In genomic region chr13:76973920-76974617, GRCh38 we compare ENCODE assay signal across 2 cellular contexts.
TF ChIP-seq lines count a peak whose summit lies in the region.

No MANE protein-coding gene starts in this region.

TF ChIP-seq in GM23338, 12 proteins besides CTCF, POLR2A, EP300 and RAD21:
- TF ChIP-seq, protein P1, sequence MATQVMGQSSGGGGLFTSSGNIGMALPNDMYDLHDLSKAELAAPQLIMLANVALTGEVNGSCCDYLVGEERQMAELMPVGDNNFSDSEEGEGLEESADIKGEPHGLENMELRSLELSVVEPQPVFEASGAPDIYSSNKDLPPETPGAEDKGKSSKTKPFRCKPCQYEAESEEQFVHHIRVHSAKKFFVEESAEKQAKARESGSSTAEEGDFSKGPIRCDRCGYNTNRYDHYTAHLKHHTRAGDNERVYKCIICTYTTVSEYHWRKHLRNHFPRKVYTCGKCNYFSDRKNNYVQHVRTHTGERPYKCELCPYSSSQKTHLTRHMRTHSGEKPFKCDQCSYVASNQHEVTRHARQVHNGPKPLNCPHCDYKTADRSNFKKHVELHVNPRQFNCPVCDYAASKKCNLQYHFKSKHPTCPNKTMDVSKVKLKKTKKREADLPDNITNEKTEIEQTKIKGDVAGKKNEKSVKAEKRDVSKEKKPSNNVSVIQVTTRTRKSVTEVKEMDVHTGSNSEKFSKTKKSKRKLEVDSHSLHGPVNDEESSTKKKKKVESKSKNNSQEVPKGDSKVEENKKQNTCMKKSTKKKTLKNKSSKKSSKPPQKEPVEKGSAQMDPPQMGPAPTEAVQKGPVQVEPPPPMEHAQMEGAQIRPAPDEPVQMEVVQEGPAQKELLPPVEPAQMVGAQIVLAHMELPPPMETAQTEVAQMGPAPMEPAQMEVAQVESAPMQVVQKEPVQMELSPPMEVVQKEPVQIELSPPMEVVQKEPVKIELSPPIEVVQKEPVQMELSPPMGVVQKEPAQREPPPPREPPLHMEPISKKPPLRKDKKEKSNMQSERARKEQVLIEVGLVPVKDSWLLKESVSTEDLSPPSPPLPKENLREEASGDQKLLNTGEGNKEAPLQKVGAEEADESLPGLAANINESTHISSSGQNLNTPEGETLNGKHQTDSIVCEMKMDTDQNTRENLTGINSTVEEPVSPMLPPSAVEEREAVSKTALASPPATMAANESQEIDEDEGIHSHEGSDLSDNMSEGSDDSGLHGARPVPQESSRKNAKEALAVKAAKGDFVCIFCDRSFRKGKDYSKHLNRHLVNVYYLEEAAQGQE (IDR thresholded peaks at IDR 0.05; ENCODE audit: unreplicated experiment), result no peak
- TF ChIP-seq CREB1 (CRISPR knock-in tag; IDR thresholded peaks at IDR 0.05; ENCODE audit: low read depth) (no peak), POLR2AphosphoS5 (IDR thresholded peaks at IDR 0.05; ENCODE audit: low read depth) (no peak), ZNF114 (CRISPR knock-in tag; IDR thresholded peaks at IDR 0.05) (no peak), EZH2phosphoT487 (IDR thresholded peaks at IDR 0.05; ENCODE audit: unreplicated experiment) (no peak), JUNB (IDR thresholded peaks at IDR 0.05; ENCODE audit: unreplicated experiment) (no peak), EZH2 (IDR thresholded peaks at IDR 0.05; ENCODE audit: low read depth, unreplicated experiment) (no peak), NANOG (IDR thresholded peaks at IDR 0.05; ENCODE audit: borderline replicate concordance) (no peak), ZNF462 (CRISPR knock-in tag; IDR thresholded peaks at IDR 0.05) (no peak), ZNF331 (CRISPR knock-in tag; IDR thresholded peaks at IDR 0.05; ENCODE audit: low read depth) (no peak), STAT1 (IDR thresholded peaks at IDR 0.05; ENCODE audit: unreplicated experiment) (no peak)
- TF ChIP-seq, protein P2, sequence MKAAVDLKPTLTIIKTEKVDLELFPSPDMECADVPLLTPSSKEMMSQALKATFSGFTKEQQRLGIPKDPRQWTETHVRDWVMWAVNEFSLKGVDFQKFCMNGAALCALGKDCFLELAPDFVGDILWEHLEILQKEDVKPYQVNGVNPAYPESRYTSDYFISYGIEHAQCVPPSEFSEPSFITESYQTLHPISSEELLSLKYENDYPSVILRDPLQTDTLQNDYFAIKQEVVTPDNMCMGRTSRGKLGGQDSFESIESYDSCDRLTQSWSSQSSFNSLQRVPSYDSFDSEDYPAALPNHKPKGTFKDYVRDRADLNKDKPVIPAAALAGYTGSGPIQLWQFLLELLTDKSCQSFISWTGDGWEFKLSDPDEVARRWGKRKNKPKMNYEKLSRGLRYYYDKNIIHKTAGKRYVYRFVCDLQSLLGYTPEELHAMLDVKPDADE (IDR thresholded peaks at IDR 0.05), result no peak
TF ChIP-seq in GM23338: peak in this region for 0.

TF ChIP-seq in H1, 55 proteins besides CTCF, POLR2A, EP300 and RAD21:
- no peak for TF ChIP-seq NRF1 (IDR thresholded peaks at IDR 0.05; ENCODE audit: low read depth, low read length)
- TF ChIP-seq, protein P3, sequence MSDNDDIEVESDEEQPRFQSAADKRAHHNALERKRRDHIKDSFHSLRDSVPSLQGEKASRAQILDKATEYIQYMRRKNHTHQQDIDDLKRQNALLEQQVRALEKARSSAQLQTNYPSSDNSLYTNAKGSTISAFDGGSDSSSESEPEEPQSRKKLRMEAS (IDR thresholded peaks at IDR 0.05), result 0 out of 2 replicates have a peak, but pooled peaks have one; percentile 19
